In the genomic region with DNA sequence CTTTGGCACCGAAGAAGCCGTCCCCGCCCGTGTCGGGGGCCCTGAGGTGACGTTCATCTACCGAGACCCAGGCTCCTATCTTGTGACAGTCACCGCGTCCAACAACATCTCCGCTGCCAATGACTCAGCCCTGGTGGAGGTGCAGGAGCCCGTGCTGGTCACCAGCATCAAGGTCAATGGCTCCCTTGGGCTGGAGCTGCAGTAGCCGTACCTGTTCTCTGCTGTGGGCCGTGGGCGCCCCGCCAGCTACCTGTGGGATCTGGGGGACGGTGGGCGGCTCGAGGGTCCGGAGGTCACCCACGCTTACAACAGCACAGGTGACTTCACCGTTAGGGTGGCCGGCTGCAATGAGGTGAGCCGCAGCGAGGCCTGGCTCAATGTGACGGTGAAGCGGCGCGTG, we compare ENCODE assay signal across 2 cellular contexts. TPM values are rescaled to one million over a fixed set of nuclear protein-coding genes. Genes with fewer than 3 reads are reported as not detected.
"Had no signal": no experiment of that assay in that cellular context is flagged by ENCODE, and none has a peak within 500 bp of the region (broad histone marks: within the 10 kb centered on the region; RNA-seq: fewer than 3 reads in every experiment).

No MANE protein-coding gene starts in this region.

RNA-seq across cellular contexts. Expression of a gene that starts 14.2 kb away (rescaled TPM):
- total RNA-seq: mononuclear cell, osteoblast had no signal
